In the genomic region with DNA sequence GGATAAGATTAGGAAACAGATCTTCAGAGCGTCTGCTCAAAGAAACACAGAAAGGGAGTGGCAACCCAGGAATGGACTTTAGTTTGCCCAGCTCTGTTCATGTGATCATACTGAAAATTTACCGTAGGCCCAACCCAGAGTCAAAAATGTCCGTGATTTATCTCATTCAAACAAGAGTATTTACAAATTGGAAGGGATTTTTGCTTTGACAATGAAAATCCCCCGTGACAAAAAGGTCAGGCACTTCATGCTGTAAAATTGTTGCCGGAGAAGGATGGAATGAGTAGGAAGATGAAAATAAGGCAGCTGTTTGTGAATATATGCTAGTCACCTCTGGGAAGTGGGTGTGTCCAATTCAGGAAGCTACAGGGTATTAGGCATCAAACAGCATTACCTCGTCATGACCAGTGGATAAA, we compare ENCODE assay signal across 1 cellular context.
TF ChIP-seq lines count a peak whose summit lies in the region.

No MANE protein-coding gene starts in this region.

TF ChIP-seq in HCT116, 20 proteins besides CTCF, POLR2A, EP300 and RAD21 (continued from another document):
- TF ChIP-seq, protein P1, sequence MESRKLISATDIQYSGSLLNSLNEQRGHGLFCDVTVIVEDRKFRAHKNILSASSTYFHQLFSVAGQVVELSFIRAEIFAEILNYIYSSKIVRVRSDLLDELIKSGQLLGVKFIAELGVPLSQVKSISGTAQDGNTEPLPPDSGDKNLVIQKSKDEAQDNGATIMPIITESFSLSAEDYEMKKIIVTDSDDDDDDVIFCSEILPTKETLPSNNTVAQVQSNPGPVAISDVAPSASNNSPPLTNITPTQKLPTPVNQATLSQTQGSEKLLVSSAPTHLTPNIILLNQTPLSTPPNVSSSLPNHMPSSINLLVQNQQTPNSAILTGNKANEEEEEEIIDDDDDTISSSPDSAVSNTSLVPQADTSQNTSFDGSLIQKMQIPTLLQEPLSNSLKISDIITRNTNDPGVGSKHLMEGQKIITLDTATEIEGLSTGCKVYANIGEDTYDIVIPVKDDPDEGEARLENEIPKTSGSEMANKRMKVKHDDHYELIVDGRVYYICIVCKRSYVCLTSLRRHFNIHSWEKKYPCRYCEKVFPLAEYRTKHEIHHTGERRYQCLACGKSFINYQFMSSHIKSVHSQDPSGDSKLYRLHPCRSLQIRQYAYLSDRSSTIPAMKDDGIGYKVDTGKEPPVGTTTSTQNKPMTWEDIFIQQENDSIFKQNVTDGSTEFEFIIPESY (IDR thresholded peaks at IDR 0.05; ENCODE audit: extremely low read depth, insufficient replicate concordance, low read length): no peak
- TF ChIP-seq SP1 (IDR thresholded peaks at IDR 0.05; ENCODE audit: low read depth) (no peak), EGR1 (IDR thresholded peaks at IDR 0.05; ENCODE audit: low read depth) (no peak), FOSL1 (IDR thresholded peaks at IDR 0.05; ENCODE audit: low read depth) (no peak), EZH2phosphoT487 (IDR thresholded peaks at IDR 0.05; ENCODE audit: borderline replicate concordance) (no peak), JUND (IDR thresholded peaks at IDR 0.05) (no peak), SIN3A (IDR thresholded peaks at IDR 0.05; ENCODE audit: low read depth) (no peak), ELF1 (IDR thresholded peaks at IDR 0.05; ENCODE audit: borderline replicate concordance, low read depth) (no peak), CEBPB (IDR thresholded peaks at IDR 0.05; ENCODE audit: low read depth) (no peak)
- TF ChIP-seq, protein P2, sequence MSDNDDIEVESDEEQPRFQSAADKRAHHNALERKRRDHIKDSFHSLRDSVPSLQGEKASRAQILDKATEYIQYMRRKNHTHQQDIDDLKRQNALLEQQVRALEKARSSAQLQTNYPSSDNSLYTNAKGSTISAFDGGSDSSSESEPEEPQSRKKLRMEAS (IDR thresholded peaks at IDR 0.05): no peak
- TF ChIP-seq, protein P3, sequence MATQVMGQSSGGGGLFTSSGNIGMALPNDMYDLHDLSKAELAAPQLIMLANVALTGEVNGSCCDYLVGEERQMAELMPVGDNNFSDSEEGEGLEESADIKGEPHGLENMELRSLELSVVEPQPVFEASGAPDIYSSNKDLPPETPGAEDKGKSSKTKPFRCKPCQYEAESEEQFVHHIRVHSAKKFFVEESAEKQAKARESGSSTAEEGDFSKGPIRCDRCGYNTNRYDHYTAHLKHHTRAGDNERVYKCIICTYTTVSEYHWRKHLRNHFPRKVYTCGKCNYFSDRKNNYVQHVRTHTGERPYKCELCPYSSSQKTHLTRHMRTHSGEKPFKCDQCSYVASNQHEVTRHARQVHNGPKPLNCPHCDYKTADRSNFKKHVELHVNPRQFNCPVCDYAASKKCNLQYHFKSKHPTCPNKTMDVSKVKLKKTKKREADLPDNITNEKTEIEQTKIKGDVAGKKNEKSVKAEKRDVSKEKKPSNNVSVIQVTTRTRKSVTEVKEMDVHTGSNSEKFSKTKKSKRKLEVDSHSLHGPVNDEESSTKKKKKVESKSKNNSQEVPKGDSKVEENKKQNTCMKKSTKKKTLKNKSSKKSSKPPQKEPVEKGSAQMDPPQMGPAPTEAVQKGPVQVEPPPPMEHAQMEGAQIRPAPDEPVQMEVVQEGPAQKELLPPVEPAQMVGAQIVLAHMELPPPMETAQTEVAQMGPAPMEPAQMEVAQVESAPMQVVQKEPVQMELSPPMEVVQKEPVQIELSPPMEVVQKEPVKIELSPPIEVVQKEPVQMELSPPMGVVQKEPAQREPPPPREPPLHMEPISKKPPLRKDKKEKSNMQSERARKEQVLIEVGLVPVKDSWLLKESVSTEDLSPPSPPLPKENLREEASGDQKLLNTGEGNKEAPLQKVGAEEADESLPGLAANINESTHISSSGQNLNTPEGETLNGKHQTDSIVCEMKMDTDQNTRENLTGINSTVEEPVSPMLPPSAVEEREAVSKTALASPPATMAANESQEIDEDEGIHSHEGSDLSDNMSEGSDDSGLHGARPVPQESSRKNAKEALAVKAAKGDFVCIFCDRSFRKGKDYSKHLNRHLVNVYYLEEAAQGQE (IDR thresholded peaks at IDR 0.05; ENCODE audit: low read depth): no peak
